20 cellular contexts compared by ENCODE assay signal in the genomic region with DNA sequence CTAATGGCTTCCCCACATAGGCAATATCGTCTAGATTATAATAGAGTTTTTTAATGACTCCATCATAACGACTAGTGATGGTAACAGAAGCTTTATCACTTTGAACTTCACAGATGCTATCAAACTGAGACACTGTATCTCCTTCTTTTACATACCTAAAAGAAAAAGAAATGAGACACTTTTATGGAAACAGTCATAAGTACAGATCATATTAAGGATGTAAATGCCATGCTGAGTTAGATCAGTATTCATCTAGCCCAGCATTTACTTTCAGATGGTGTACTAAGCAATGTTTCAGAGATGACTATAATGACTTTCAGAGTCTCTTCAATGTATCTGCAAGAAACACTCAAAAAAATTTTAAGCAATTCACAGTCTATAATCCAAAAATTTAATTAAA. TPM values are rescaled to one million over a fixed set of nuclear protein-coding genes. Genes with fewer than 3 reads are reported as not detected.
"Had no signal": no experiment of that assay in that cellular context is flagged by ENCODE, and none has a peak within 500 bp of the region (broad histone marks: within the 10 kb centered on the region; RNA-seq: fewer than 3 reads in every experiment).

No MANE protein-coding gene starts in this region.

- H3K27me3 Mint-ChIP-seq: naive thymus-derived CD4-positive, alpha-beta T cell had no signal

- H3K4me3 ChIP-seq: esophagus muscularis mucosa, gastrocnemius medialis, heart right ventricle, right atrium auricular region, sigmoid colon, skin epidermis, tibial artery, upper lobe of left lung, uterus had no signal

- H3K9me3 ChIP-seq: esophagus muscularis mucosa, gastrocnemius medialis, heart right ventricle, right atrium auricular region, sigmoid colon, tibial artery, upper lobe of left lung, uterus had no signal

- H3K4me1 ChIP-seq: esophagus muscularis mucosa, gastrocnemius medialis, right atrium auricular region, sigmoid colon, tibial artery, upper lobe of left lung, uterus had no signal

- H3K27ac ChIP-seq: epithelial cell of prostate, esophagus muscularis mucosa, gastrocnemius medialis, right atrium auricular region, sigmoid colon, skin epidermis, tibial artery, upper lobe of left lung, uterus had no signal

- H3K4me1 Mint-ChIP-seq: neural crest cell had no signal

- DNase-seq: cortex of kidney; effector memory CD4-positive, alpha-beta T cell; gastrocnemius medialis; heart right ventricle; hypothalamus; kidney glomerular epithelial cell; naive thymus-derived CD4-positive, alpha-beta T cell; posterior cingulate gyrus; sigmoid colon; stimulated activated naive CD4-positive, alpha-beta T cell treated with Interleukin-2 at 50 U/mL for 16 hours; tibial artery; upper lobe of left lung; uterus had no signal

- H3K27ac Mint-ChIP-seq: naive thymus-derived CD4-positive, alpha-beta T cell had no signal

- H3K27me3 ChIP-seq: esophagus muscularis mucosa, gastrocnemius medialis, heart right ventricle, right atrium auricular region, sigmoid colon, tibial artery, upper lobe of left lung, uterus had no signal

- H3K4me3 Mint-ChIP-seq: naive thymus-derived CD4-positive, alpha-beta T cell; neural crest cell had no signal

- H3K9me3 Mint-ChIP-seq: naive thymus-derived CD4-positive, alpha-beta T cell; neural crest cell had no signal

- ATAC-seq: gastrocnemius medialis; heart right ventricle; naive thymus-derived CD4-positive, alpha-beta T cell had no signal

- FAIRE-seq: endometrium had no signal

RNA-seq across cellular contexts. Expression of a gene that starts 52.7 kb away (rescaled TPM):
- total RNA-seq: fibroblast of villous mesenchyme had no signal
- polyA plus RNA-seq: naive thymus-derived CD4-positive, alpha-beta T cell had no signal
